ENCODE assay signal across 9 cellular contexts in genomic region chr12:57835366-57836288, GRCh38. TPM values are rescaled to one million over a fixed set of nuclear protein-coding genes. Genes with fewer than 3 reads are reported as not detected.
DNase-seq lines count a peak whose midpoint lies in the region; ATAC-seq and TF ChIP-seq lines count a peak whose summit lies in the region.
"Had no signal": no experiment of that assay in that cellular context is flagged by ENCODE, and none has a peak within 500 bp of the region (broad histone marks: within the 10 kb centered on the region; RNA-seq: fewer than 3 reads in every experiment).

No MANE protein-coding gene starts in this region.

- peak; percentile 38 for ATAC-seq in activated B cell treated with CpG ODN at 0.5 μM for 24 hours (ENCODE audit: low read depth)
- no peak for ATAC-seq in right cardiac atrium
- no peak for ATAC-seq in GM21825 (IDR thresholded peaks at IDR 0.05; ENCODE audit: unreplicated experiment)

- H3K36me3 ChIP-seq in suprapubic skin, result no peaks in the 10 kb centered on the region

- H3K36me3 Mint-ChIP-seq in activated CD4-positive, alpha-beta T cell treated with anti-CD3 and anti-CD28 coated beads, Interleukin-2, amount 10 ng/mL, durations not matched to agents 7 days and 5 days (ENCODE audit: low read depth), result no peaks in the 10 kb centered on the region
- H3K36me3 Mint-ChIP-seq in activated B cell treated with CpG ODN at 0.5 μM for 24 hours (ENCODE audit: low read depth), result no peaks in the 10 kb centered on the region

- intact Hi-C loops in activated B cell treated with CpG ODN at 0.5 μM for 24 hours (cut with micrococcal nuclease), result loop anchor here (1.0 kb wide), 1 partner anchor 64 kb away; no protein-coding TSS in a partner anchor
- intact Hi-C loops in right cardiac atrium (cut with DNase I), result no loop called here

- H3K4me1 ChIP-seq in right cardiac atrium (ENCODE audit: control insufficient read depth, insufficient read depth, low read length), result peaks cover 73% of the 10 kb centered on the region
- peaks cover 100% of the 10 kb centered on the region for H3K4me1 ChIP-seq in suprapubic skin

- H3K27me3 Mint-ChIP-seq in activated CD4-positive, alpha-beta T cell treated with anti-CD3 and anti-CD28 coated beads, Interleukin-2, amount 10 ng/mL, durations not matched to agents 7 days and 5 days, result no peaks in the 10 kb centered on the region
- no peaks in the 10 kb centered on the region for H3K27me3 Mint-ChIP-seq in activated B cell treated with CpG ODN at 0.5 μM for 24 hours

- POLR2A ChIA-PET in activated CD4-positive, alpha-beta T cell treated with anti-CD3 and anti-CD28 coated beads, Interleukin-2, amount 10 ng/mL, durations not matched to agents 7 days and 5 days (lab: Charles Lee), result no interaction called here
- POLR2A ChIA-PET in activated B cell treated with CpG ODN at 0.5 μM for 24 hours (lab: Charles Lee), result interaction anchor here (0.6 to 8.0 kb wide), 9 partner anchors 11 to 252 kb away, joined by 3 to 91 read pairs (median 4); partner anchors contain the start of genes CDK4, CTDSP2, EEF1AKMT3 and METTL1

- H3K27me3 ChIP-seq in right cardiac atrium (ENCODE audit: control insufficient read depth, insufficient read depth) (no peaks in the 10 kb centered on the region), suprapubic skin (no peaks in the 10 kb centered on the region)

- DNase-seq in activated CD4-positive, alpha-beta T cell treated with anti-CD3 and anti-CD28 coated beads, Interleukin-2, amount 10 ng/mL, durations not matched to agents 7 days and 5 days, result no peak
- no peak for DNase-seq in activated CD4-positive, alpha-beta T cell treated with anti-CD3 and anti-CD28 coated beads, Interleukin-2, amount 50 U/mL, for 1 hour
- no peak for DNase-seq in activated B cell treated with CpG ODN at 0.5 μM for 24 hours
- no peak for DNase-seq in right cardiac atrium
- no peak for DNase-seq in suprapubic skin (ENCODE audit: low spot score in 2 of 2)
- no peak for DNase-seq in T1000 (lab: John Stamatoyannopoulos, UW)
- DNase-seq in NCI-H1436 treated with DMSO at 0.1 percent for 48 hours (lab: John Stamatoyannopoulos, UW), result no peak
- DNase-seq: stimulated activated CD4-positive, alpha-beta T cell treated with anti-CD3 and anti-CD28 coated beads, Interleukin-4, amount 100 ng/mL, for 24 hours had no signal

- no peaks in the 10 kb centered on the region for H3K9me3 ChIP-seq in right cardiac atrium (ENCODE audit: control insufficient read depth, low read length)
- H3K9me3 ChIP-seq in suprapubic skin, result no peaks in the 10 kb centered on the region

- H3K4me3 ChIP-seq in right cardiac atrium (ENCODE audit: low read length), result no peak overlapping the region
- H3K4me3 ChIP-seq in suprapubic skin, result peak overlapping the region; percentile 30

- no peak for TF ChIP-seq CTCF in activated B cell treated with CpG ODN at 0.5 μM for 24 hours (IDR thresholded peaks at IDR 0.05)
- TF ChIP-seq CTCF in suprapubic skin (IDR thresholded peaks at IDR 0.05), result no peak

- peaks cover 85% of the 10 kb centered on the region for H3K4me1 Mint-ChIP-seq in activated CD4-positive, alpha-beta T cell treated with anti-CD3 and anti-CD28 coated beads, Interleukin-2, amount 10 ng/mL, durations not matched to agents 7 days and 5 days
- peaks cover 93% of the 10 kb centered on the region for H3K4me1 Mint-ChIP-seq in activated B cell treated with CpG ODN at 0.5 μM for 24 hours

- WGBS in right cardiac atrium, result 35% methylated on average over 9 of the region's 9 CpGs
- WGBS in suprapubic skin, result 31% methylated on average over 6 of the region's 9 CpGs

- H3K4me3 Mint-ChIP-seq in activated CD4-positive, alpha-beta T cell treated with anti-CD3 and anti-CD28 coated beads, Interleukin-2, amount 10 ng/mL, durations not matched to agents 7 days and 5 days, result peak overlapping the region; percentile 51
- peak overlapping the region; percentile 64 for H3K4me3 Mint-ChIP-seq in activated B cell treated with CpG ODN at 0.5 μM for 24 hours

- CTCF ChIA-PET in activated CD4-positive, alpha-beta T cell treated with anti-CD3 and anti-CD28 coated beads, Interleukin-2, amount 10 ng/mL, durations not matched to agents 7 days and 5 days (lab: Charles Lee), result interaction anchor here (0.9 to 2.3 kb wide), 10 partner anchors 9 to 77 kb away, joined by 3 to 14 read pairs (median 4); no protein-coding TSS in a partner anchor
- CTCF ChIA-PET in activated B cell treated with CpG ODN at 0.5 μM for 24 hours (lab: Charles Lee), result interaction anchor here (1.2 to 4.9 kb wide), 3 partner anchors 62 to 70 kb away, joined by 3 to 35 read pairs (median 30); no protein-coding TSS in a partner anchor

- no peaks in the 10 kb centered on the region for H3K9me3 Mint-ChIP-seq in activated CD4-positive, alpha-beta T cell treated with anti-CD3 and anti-CD28 coated beads, Interleukin-2, amount 10 ng/mL, durations not matched to agents 7 days and 5 days
- no peaks in the 10 kb centered on the region for H3K9me3 Mint-ChIP-seq in activated B cell treated with CpG ODN at 0.5 μM for 24 hours

- H3K27ac Mint-ChIP-seq in activated CD4-positive, alpha-beta T cell treated with anti-CD3 and anti-CD28 coated beads, Interleukin-2, amount 10 ng/mL, durations not matched to agents 7 days and 5 days, result peak overlapping the region; percentile 84
- peak overlapping the region; percentile 84 for H3K27ac Mint-ChIP-seq in activated B cell treated with CpG ODN at 0.5 μM for 24 hours

- no peak for TF ChIP-seq EP300 in suprapubic skin (IDR thresholded peaks at IDR 0.05)

- TF ChIP-seq POLR2A in suprapubic skin (IDR thresholded peaks at IDR 0.05), result no peak

- H3K27ac ChIP-seq in right cardiac atrium (ENCODE audit: low read length) (peak overlapping the region; percentile 47), suprapubic skin (peak overlapping the region; percentile 56)

RNA-seq across cellular contexts. Expression of gene CTDSP2, which starts 10.9 kb away (rescaled TPM):
- total RNA-seq in activated CD4-positive, alpha-beta T cell treated with anti-CD3 and anti-CD28 coated beads, Interleukin-2, amount 10 ng/mL, durations not matched to agents 7 days and 5 days, result 100 to 1,000 TPM; 144 to 156 TPM
- total RNA-seq in activated B cell treated with CpG ODN at 0.5 μM for 24 hours (73.2 and 81.5 TPM in 2 replicates), right cardiac atrium (100 to 1,000 TPM in 2 of 4 donors, 10 to 100 TPM in 2; 94.3 to 116 (median 103) TPM), suprapubic skin (100 to 1,000 TPM; 147 to 240 (median 215) TPM)
- polyA plus RNA-seq in right cardiac atrium, result 41.7 TPM

RNA-seq across cellular contexts. Expression of gene AVIL, which starts 17.1 kb away (rescaled TPM):
- total RNA-seq in activated CD4-positive, alpha-beta T cell treated with anti-CD3 and anti-CD28 coated beads, Interleukin-2, amount 10 ng/mL, durations not matched to agents 7 days and 5 days, result 1 to 10 TPM; 3.5 to 3.6 TPM
- total RNA-seq in activated B cell treated with CpG ODN at 0.5 μM for 24 hours (1.5 and 3.1 TPM in 2 replicates), right cardiac atrium (1 to 10 TPM; 2.6 to 4.1 (median 3.2) TPM), suprapubic skin (10 to 100 TPM in 2 of 4 donors, 1 to 10 TPM in 2; 4.7 to 96.5 (median 10.0) TPM)
- 3.2 TPM for polyA plus RNA-seq in right cardiac atrium

RNA-seq across cellular contexts. Expression of gene TSFM, which starts 53.0 kb away (rescaled TPM):
- total RNA-seq in activated CD4-positive, alpha-beta T cell treated with anti-CD3 and anti-CD28 coated beads, Interleukin-2, amount 10 ng/mL, durations not matched to agents 7 days and 5 days, result 10 to 100 TPM; 23.6 to 29.7 TPM
- total RNA-seq in activated B cell treated with CpG ODN at 0.5 μM for 24 hours, result 28.4 and 33.4 TPM in 2 replicates
- 10 to 100 TPM; 28.9 to 36.1 (median 33.0) TPM for total RNA-seq in right cardiac atrium
- polyA plus RNA-seq in right cardiac atrium, result 50.7 TPM
- total RNA-seq in suprapubic skin, result 10 to 100 TPM; 19.6 to 35.4 (median 29.1) TPM
